1 cellular context compared by ENCODE assay signal in genomic region chr17:78438271-78438691, GRCh38.
TF ChIP-seq lines count a peak whose summit lies in the region.

No MANE protein-coding gene starts in this region.

TF ChIP-seq in K562, 482 proteins besides CTCF, POLR2A, EP300 and RAD21:
- TF ChIP-seq ZBTB8A (IDR thresholded peaks at IDR 0.05; ENCODE audit: partially characterized antibody) (no peak), PCBP2 (IDR thresholded peaks at IDR 0.05; ENCODE audit: low read depth, low read length, poor library complexity, severe bottlenecking) (peak; percentile 48), ZNF766 (CRISPR knock-in tag; conservative IDR thresholded peaks at IDR 0.05) (no peak), ASH1L (IDR thresholded peaks at IDR 0.05; ENCODE audit: borderline replicate concordance, low read depth, partially characterized antibody) (no peak), PCBP1 (IDR thresholded peaks at IDR 0.05; ENCODE audit: low read depth, low read length, poor library complexity, severe bottlenecking) (peak; percentile 32), ZNF707 (CRISPR knock-in tag; conservative IDR thresholded peaks at IDR 0.05) (no peak), ZNF263 (CRISPR knock-in tag; IDR thresholded peaks at IDR 0.05; ENCODE audit: borderline replicate concordance) (peak; percentile 96)
- TF ChIP-seq, protein P1, sequence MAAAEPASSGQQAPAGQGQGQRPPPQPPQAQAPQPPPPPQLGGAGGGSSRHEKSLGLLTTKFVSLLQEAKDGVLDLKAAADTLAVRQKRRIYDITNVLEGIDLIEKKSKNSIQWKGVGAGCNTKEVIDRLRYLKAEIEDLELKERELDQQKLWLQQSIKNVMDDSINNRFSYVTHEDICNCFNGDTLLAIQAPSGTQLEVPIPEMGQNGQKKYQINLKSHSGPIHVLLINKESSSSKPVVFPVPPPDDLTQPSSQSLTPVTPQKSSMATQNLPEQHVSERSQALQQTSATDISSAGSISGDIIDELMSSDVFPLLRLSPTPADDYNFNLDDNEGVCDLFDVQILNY (CRISPR knock-in tag; IDR thresholded peaks at IDR 0.05) = no peak
